ENCODE assay signal across 16 cellular contexts in the genomic region with DNA sequence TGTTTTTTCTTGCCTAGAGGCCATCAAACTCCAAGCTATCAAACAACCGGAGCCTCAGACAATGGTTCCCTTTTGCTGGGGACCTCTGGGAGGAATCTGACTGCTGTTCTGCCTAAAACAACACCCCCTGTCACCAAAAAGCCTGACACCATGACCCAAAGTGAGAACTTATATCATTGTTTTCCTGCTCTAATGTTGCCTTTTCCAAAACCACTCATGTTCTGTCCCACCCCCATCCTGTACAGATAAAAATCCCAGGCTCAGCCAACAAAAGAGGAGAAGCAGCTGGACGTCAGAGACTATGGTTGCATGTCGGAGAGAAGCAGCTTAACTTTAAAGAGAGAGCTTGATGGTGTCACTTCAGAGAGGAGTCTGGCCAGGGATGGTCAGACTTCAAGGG.
A peak's percentile ranks its signal among the peaks of the same experiment; 100 is the strongest.
DNase-seq lines count a peak whose midpoint lies in the region; ATAC-seq, FAIRE-seq and TF ChIP-seq lines count a peak whose summit lies in the region.
"Had no signal": no experiment of that assay in that cellular context is flagged by ENCODE, and none has a peak within 500 bp of the region (broad histone marks: within the 10 kb centered on the region; RNA-seq: fewer than 3 reads in every experiment).

No MANE protein-coding gene starts in this region.

- H3K4me1 ChIP-seq in right atrium auricular region (no peaks in the 10 kb centered on the region), left ventricle myocardium inferior (no peaks in the 10 kb centered on the region), mesendoderm (ENCODE audit: control insufficient read depth, low read depth, low read length) (no peaks in the 10 kb centered on the region)
- H3K4me1 ChIP-seq in CD8-positive, alpha-beta T cell (ENCODE audit: insufficient read depth, low read length): no peaks in the 10 kb centered on the region
- H3K4me1 ChIP-seq: BLaER1 had no signal

- H2BK15ac ChIP-seq in mesendoderm (replicated peaks; ENCODE audit: low read depth): no peak overlapping the region

- H3K4me1 Mint-ChIP-seq in CD8-positive, alpha-beta T cell (ENCODE audit: low read depth): no peaks in the 10 kb centered on the region
- H3K4me1 Mint-ChIP-seq: CD8-positive, alpha-beta memory T cell; H9 had no signal

- intact Hi-C loops in Right ventricle myocardium superior (cut with DNase I): no loop called here
- intact Hi-C loops in left ventricle myocardium inferior (cut with micrococcal nuclease): no loop called here
- intact Hi-C loops in CD8-positive, alpha-beta T cell (cut with DNase I, micrococcal nuclease): no loop called here
- intact Hi-C loops in sciatic nerve (cut with DNase I): no loop called here

- H3K9ac ChIP-seq in mesendoderm (ENCODE audit: low read length): no peak overlapping the region
- H3K9ac ChIP-seq: BLaER1 had no signal

- peaks cover 0 to under 1% of the 10 kb centered on the region in 2 donors for H3K9me3 ChIP-seq in right atrium auricular region
- peaks cover 56% of the 10 kb centered on the region for H3K9me3 ChIP-seq in left ventricle myocardium inferior (replicated peaks)
- H3K9me3 ChIP-seq in CD8-positive, alpha-beta T cell (ENCODE audit: low read length): no peaks in the 10 kb centered on the region

- no peak overlapping the region for H3K56ac ChIP-seq in mesendoderm (ENCODE audit: low read length)

- no peaks in the 10 kb centered on the region for H3K27me3 Mint-ChIP-seq in CD8-positive, alpha-beta T cell (ENCODE audit: low read depth)
- H3K27me3 Mint-ChIP-seq: CD8-positive, alpha-beta memory T cell had no signal

- H2BK5ac ChIP-seq in mesendoderm (ENCODE audit: low read length): no peak overlapping the region

- H4K8ac ChIP-seq in mesendoderm (ENCODE audit: low read depth, low read length): no peak overlapping the region

- H3K36me3 ChIP-seq in right atrium auricular region (no peaks in the 10 kb centered on the region), left ventricle myocardium inferior (no peaks in the 10 kb centered on the region), mesendoderm (ENCODE audit: control insufficient read depth, insufficient read depth, low read length) (no peaks in the 10 kb centered on the region)
- no peaks in the 10 kb centered on the region for H3K36me3 ChIP-seq in CD8-positive, alpha-beta T cell (ENCODE audit: insufficient read depth, low read length)
- H3K36me3 ChIP-seq: BLaER1 had no signal

- no peak overlapping the region for H3K18ac ChIP-seq in mesendoderm (ENCODE audit: low read length)

- POLR2A ChIA-PET in CD8-positive, alpha-beta T cell (lab: Charles Lee): no interaction called here

- H3K4me3 Mint-ChIP-seq in CD8-positive, alpha-beta T cell: no peak overlapping the region
- H3K4me3 Mint-ChIP-seq: CD8-positive, alpha-beta memory T cell; H9 had no signal

- WGBS in mesendoderm (ENCODE audit: extremely low coverage, insufficient coverage, low lambda C conversion rate): no CpG with 5 or more reads among the region's 3 CpGs

- no peak overlapping the region for H2BK120ac ChIP-seq in mesendoderm (ENCODE audit: low read depth, low read length)

- H3K36me3 Mint-ChIP-seq in CD8-positive, alpha-beta T cell: no peaks in the 10 kb centered on the region
- H3K36me3 Mint-ChIP-seq: CD8-positive, alpha-beta memory T cell had no signal

- peaks cover 15% of the 10 kb centered on the region for H3K9me3 Mint-ChIP-seq in CD8-positive, alpha-beta T cell

- TF ChIP-seq POLR2A in GM12891 (IDR thresholded peaks at IDR 0.05; ENCODE audit: low read depth, low read length): no peak

- H4K5ac ChIP-seq in mesendoderm (ENCODE audit: low read length): no peak overlapping the region

- no peak for TF ChIP-seq CTCF in right atrium auricular region (IDR thresholded peaks at IDR 0.05)
- no peak for TF ChIP-seq CTCF in left ventricle myocardium inferior (IDR thresholded peaks at IDR 0.05; ENCODE audit: borderline replicate concordance)
- TF ChIP-seq CTCF in CD8-positive, alpha-beta T cell (IDR thresholded peaks at IDR 0.05): no peak

- H3K4me3 ChIP-seq in right atrium auricular region (no peak overlapping the region), left ventricle myocardium inferior (no peak overlapping the region), mesendoderm (ENCODE audit: low read length) (no peak overlapping the region)
- H3K4me3 ChIP-seq in CD8-positive, alpha-beta T cell (ENCODE audit: low read depth, low read length): no peak overlapping the region
- H3K4me3 ChIP-seq: BLaER1 had no signal

- H3K4me2 ChIP-seq in mesendoderm (ENCODE audit: low read length): no peak overlapping the region
- H3K4me2 ChIP-seq: BLaER1 had no signal

- DNase-seq in Right ventricle myocardium superior: no peak
- DNase-seq in right atrium auricular region (ENCODE audit: low spot score): no peak
- no peak for DNase-seq in left ventricle myocardium inferior
- no peak for DNase-seq in mesendoderm
- DNase-seq in CD8-positive, alpha-beta T cell: no peak
- no peak for DNase-seq in GM12891 (ENCODE audit: insufficient read length, low spot score)
- DNase-seq in sciatic nerve (ENCODE audit: low spot score): no peak
- DNase-seq: 8988T; CD8-positive, alpha-beta memory T cell; COR-L47; DMS79; GDM1; H9 had no signal

- no peak for FAIRE-seq in GM12891 (lab: Jason Lieb, UNC)
- FAIRE-seq: H1, HTR-8/SVneo had no signal

- no peak overlapping the region for H2AK5ac ChIP-seq in mesendoderm (ENCODE audit: low read length)

- ATAC-seq in Right ventricle myocardium superior (ENCODE audit: poor library complexity) (peak; percentile 89), sciatic nerve (no peak)
- no peak for ATAC-seq in CD8-positive, alpha-beta T cell

- no peak overlapping the region for H3K27ac ChIP-seq in right atrium auricular region
- peak overlapping the region; percentile 48 for H3K27ac ChIP-seq in left ventricle myocardium inferior (replicated peaks)
- no peak overlapping the region for H3K27ac ChIP-seq in mesendoderm (ENCODE audit: low read depth, low read length)
- H3K27ac ChIP-seq in CD8-positive, alpha-beta T cell (ENCODE audit: low read depth, low read length): no peak overlapping the region
- H3K27ac ChIP-seq: BLaER1 had no signal

- H3K23ac ChIP-seq in mesendoderm (ENCODE audit: low read length): no peak overlapping the region

- CTCF ChIA-PET in CD8-positive, alpha-beta T cell (lab: Charles Lee): no interaction called here

- H3K27me3 ChIP-seq in right atrium auricular region (no peaks in the 10 kb centered on the region), left ventricle myocardium inferior (ENCODE audit: low read depth) (no peaks in the 10 kb centered on the region), mesendoderm (ENCODE audit: insufficient read depth, low read length, poor library complexity) (no peaks in the 10 kb centered on the region)
- H3K27me3 ChIP-seq in CD8-positive, alpha-beta T cell (ENCODE audit: insufficient read depth, low read length): no peaks in the 10 kb centered on the region
- H3K27me3 ChIP-seq: BLaER1 had no signal

- peak overlapping the region; percentile 65 for H3K4ac ChIP-seq in mesendoderm (ENCODE audit: low read depth, low read length)

- no peak overlapping the region for H3K27ac Mint-ChIP-seq in CD8-positive, alpha-beta T cell
- H3K27ac Mint-ChIP-seq: CD8-positive, alpha-beta memory T cell; H9 had no signal

- H3K79me1 ChIP-seq in mesendoderm (ENCODE audit: low read length): no peaks in the 10 kb centered on the region

- no peaks in the 10 kb centered on the region for H3K79me2 ChIP-seq in mesendoderm (ENCODE audit: control insufficient read depth, insufficient read depth, low read length)

TF ChIP-seq in GM12891, 5 proteins besides CTCF, POLR2A, EP300 and RAD21:
- TF ChIP-seq SPI1 (IDR thresholded peaks at IDR 0.05; ENCODE audit: low read depth, low read length): no peak
- TF ChIP-seq PAX5 (IDR thresholded peaks at IDR 0.05; ENCODE audit: insufficient read depth, low read length, severe bottlenecking): no peak
- no peak for TF ChIP-seq POLR2AphosphoS5 (IDR thresholded peaks at IDR 0.05; ENCODE audit: low read depth, low read length)
- no peak for TF ChIP-seq TAF1 (IDR thresholded peaks at IDR 0.05; ENCODE audit: low read depth, low read length)
- no peak for TF ChIP-seq POU2F2 (IDR thresholded peaks at IDR 0.05; ENCODE audit: low read depth, low read length)
TF ChIP-seq in GM12891: peak in this region for 0.
